In the genomic region with DNA sequence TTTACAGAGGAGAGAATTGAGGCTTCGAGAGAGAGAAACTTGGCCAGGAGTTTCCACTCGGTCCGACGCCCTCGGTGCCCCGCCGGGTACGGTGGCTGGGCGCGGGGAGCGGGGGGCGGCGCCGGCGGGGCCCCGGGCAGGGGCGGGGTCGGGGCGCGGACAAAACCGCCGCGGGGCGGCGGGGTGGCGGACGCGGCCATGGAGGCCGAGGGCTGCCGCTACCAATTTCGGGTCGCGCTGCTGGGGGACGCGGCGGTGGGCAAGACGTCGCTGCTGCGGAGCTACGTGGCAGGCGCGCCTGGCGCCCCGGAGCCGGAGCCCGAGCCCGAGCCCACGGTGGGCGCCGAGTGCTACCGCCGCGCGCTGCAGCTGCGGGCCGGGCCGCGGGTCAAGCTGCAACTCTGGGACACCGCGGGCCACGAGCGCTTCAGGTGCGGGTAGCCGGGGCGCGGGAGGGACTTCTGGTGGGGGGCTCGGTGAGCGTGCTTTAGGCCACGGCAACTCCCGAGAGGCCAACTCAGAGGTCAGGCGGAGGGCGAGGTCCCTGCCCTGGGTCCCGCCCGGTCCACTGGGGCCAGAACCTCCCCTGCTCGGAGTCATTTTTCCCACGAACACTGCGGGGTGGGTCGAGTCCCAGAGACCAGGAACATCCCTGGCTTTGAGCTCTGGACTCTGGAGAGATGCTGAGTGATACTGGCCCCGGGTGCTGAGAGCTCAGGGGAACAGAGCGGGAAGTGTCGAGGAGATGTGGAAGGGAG, we compare ENCODE assay signal across 8 cellular contexts. TPM values are rescaled to one million over a fixed set of nuclear protein-coding genes. Genes with fewer than 3 reads are reported as not detected.
DNase-seq lines count a peak whose midpoint lies in the region; ATAC-seq and TF ChIP-seq lines count a peak whose summit lies in the region.

No MANE protein-coding gene starts in this region.

- H3K4me2 ChIP-seq in OCI-LY1 (ENCODE audit: low read length) = peak overlapping the region; percentile 58
- peak overlapping the region; percentile 76 for H3K4me2 ChIP-seq in neural progenitor cell

- H3K9me2 ChIP-seq in OCI-LY1 (ENCODE audit: low read depth, low read length) = no peaks in the 10 kb centered on the region

- H3K36me3 ChIP-seq in OCI-LY1 (ENCODE audit: insufficient read depth, low read length) = no peaks in the 10 kb centered on the region; the same call in 1 of the 2 replicates
- H3K36me3 ChIP-seq in esophagus (ENCODE audit: control insufficient read depth in 2 of 2, insufficient read depth in 2 of 2, low read length in 1 of 2) = no peaks in the 10 kb centered on the region
- no peaks in the 10 kb centered on the region for H3K36me3 ChIP-seq in neural progenitor cell

- no peaks in the 10 kb centered on the region for H3K9me3 ChIP-seq in OCI-LY1 (ENCODE audit: low read length)
- no peaks in the 10 kb centered on the region for H3K9me3 ChIP-seq in esophagus (ENCODE audit: control insufficient read depth in 2 of 2, insufficient read depth in 1 of 2, low read depth in 1 of 2, low read length in 1 of 2)
- no peaks in the 10 kb centered on the region for H3K9me3 ChIP-seq in neural progenitor cell (ENCODE audit: low read depth)

- H3K9ac ChIP-seq in OCI-LY1 (ENCODE audit: low read length) (peak overlapping the region; percentile 38; the same call in 1 of the 2 replicates), neural progenitor cell (no peak overlapping the region)

- peaks cover 3% of the 10 kb centered on the region for H3K27me3 Mint-ChIP-seq in neural progenitor cell (ENCODE audit: insufficient read depth, low read depth)

- H3K27me3 ChIP-seq in OCI-LY1 (ENCODE audit: insufficient read depth, low read length) = no peaks in the 10 kb centered on the region
- no peaks in the 10 kb centered on the region for H3K27me3 ChIP-seq in esophagus (ENCODE audit: control insufficient read depth in 1 of 2, insufficient read depth in 2 of 2, low read length in 2 of 2)
- peaks cover 27% of the 10 kb centered on the region for H3K27me3 ChIP-seq in neural progenitor cell

- no peak for ATAC-seq in GM21528 (IDR thresholded peaks at IDR 0.05; ENCODE audit: low FRiP score, unreplicated experiment)
- ATAC-seq in HG03378 (IDR thresholded peaks at IDR 0.05; ENCODE audit: unreplicated experiment) = no peak

- H4K20me1 ChIP-seq in OCI-LY1 (ENCODE audit: insufficient read depth, low read length) (no peaks in the 10 kb centered on the region), neural progenitor cell (ENCODE audit: low read depth) (no peaks in the 10 kb centered on the region)

- H3K4me1 Mint-ChIP-seq in neural progenitor cell = peaks cover 13% of the 10 kb centered on the region

- no peak for TF ChIP-seq CTCF in OCI-LY1 (IDR thresholded peaks at IDR 0.05; ENCODE audit: low read length)
- TF ChIP-seq CTCF in neural progenitor cell (IDR thresholded peaks at IDR 0.05) = no peak

- H2AFZ ChIP-seq in OCI-LY1 (ENCODE audit: low read length) = no peak overlapping the region
- H2AFZ ChIP-seq in neural progenitor cell (replicated peaks) = peak overlapping the region; percentile 98

- no peak overlapping the region for H3K27ac ChIP-seq in OCI-LY1 (ENCODE audit: low read depth, low read length, poor library complexity, severe bottlenecking)
- H3K27ac ChIP-seq in esophagus (ENCODE audit: low read depth in 2 of 2, low read length in 1 of 2) = no peak overlapping the region
- no peak overlapping the region for H3K27ac ChIP-seq in neural progenitor cell

- H3K79me2 ChIP-seq in OCI-LY1 (ENCODE audit: insufficient read depth, low read length) (no peaks in the 10 kb centered on the region), neural progenitor cell (ENCODE audit: low read depth) (no peaks in the 10 kb centered on the region)

- DNase-seq in NCI-H82 (lab: John Stamatoyannopoulos, UW) = peak; percentile 35
- no peak for DNase-seq in NCI-H82 treated with DMSO at 0.1 percent for 48 hours (lab: John Stamatoyannopoulos, UW; ENCODE audit: unreplicated experiment)
- peak; percentile 73 for DNase-seq in neural progenitor cell (ENCODE audit: low spot score)
- no peak for DNase-seq in NCI-H446 (lab: John Stamatoyannopoulos, UW)

- H3K9me3 Mint-ChIP-seq in neural progenitor cell = peaks cover 2% of the 10 kb centered on the region

- H3K36me3 Mint-ChIP-seq in neural progenitor cell = peaks cover 2% of the 10 kb centered on the region

- 4 to 6% methylated on average over 72 to 81 of the region's 81 CpGs for WGBS in esophagus, 2 donors

- H3F3A ChIP-seq in OCI-LY1 (ENCODE audit: insufficient read depth, low read length) = no peaks in the 10 kb centered on the region; the same call in 1 of the 2 replicates
- H3F3A ChIP-seq in neural progenitor cell (ENCODE audit: low read depth) = peaks cover 24% of the 10 kb centered on the region

- peaks cover 10% of the 10 kb centered on the region for H3K4me1 ChIP-seq in OCI-LY1 (ENCODE audit: insufficient read depth, low read length, severe bottlenecking)
- peaks cover 0 to 4% of the 10 kb centered on the region in 2 donors for H3K4me1 ChIP-seq in esophagus (ENCODE audit: control insufficient read depth in 2 of 2, insufficient read depth in 2 of 2, low read length in 1 of 2)
- H3K4me1 ChIP-seq in neural progenitor cell = no peaks in the 10 kb centered on the region

- peak overlapping the region; percentile 88 for H3K4me3 Mint-ChIP-seq in neural progenitor cell

- H3K27ac Mint-ChIP-seq in neural progenitor cell = no peak overlapping the region

- H3K4me3 ChIP-seq in OCI-LY1 (ENCODE audit: low read depth, low read length, poor library complexity, severe bottlenecking) = peak overlapping the region; percentile 56
- peak overlapping the region; percentile 40 to 44 for H3K4me3 ChIP-seq in esophagus (ENCODE audit: low read depth in 1 of 2, low read length in 2 of 2)
- peak overlapping the region; percentile 60 for H3K4me3 ChIP-seq in neural progenitor cell

RNA-seq across cellular contexts. Expression of a gene that starts 0.4 kb away (rescaled TPM):
- under 1 TPM; 0.51 to 0.96 TPM for polyA plus RNA-seq in esophagus
- total RNA-seq in neural progenitor cell (ENCODE audit: low replicate concordance) = 2.2 and 4.2 TPM in 2 replicates

RNA-seq across cellular contexts. Expression of a gene that starts 39.6 kb away (rescaled TPM):
- 10 to 100 TPM; 20.1 to 27.8 TPM for polyA plus RNA-seq in esophagus
- total RNA-seq in neural progenitor cell (ENCODE audit: low replicate concordance) = 43.9 and 50.0 TPM in 2 replicates

RNA-seq across cellular contexts. Expression of a gene that starts 50.4 kb away (rescaled TPM):
- 10 to 100 TPM; 19.3 to 25.2 TPM for polyA plus RNA-seq in esophagus
- 26.3 and 45.2 TPM in 2 replicates for total RNA-seq in neural progenitor cell (ENCODE audit: low replicate concordance)

RNA-seq across cellular contexts. Expression of a gene that starts 55.9 kb away (rescaled TPM):
- not detected for polyA plus RNA-seq in esophagus
- total RNA-seq in neural progenitor cell (ENCODE audit: low replicate concordance) = not detected in 2 replicates

Comparison
In these comparisons a context has a peak if more than half of its experiments do, and no peak if none do; other contexts are left out.
1. DNase-seq: peak in NCI-H82 (single experiment) and neural progenitor cell (single experiment); none in NCI-H82 treated with DMSO at 0.1 percent for 48 hours (single experiment) and NCI-H446 (0 of 2).
2. Peak in every context shown above with its lines, with median percentiles within 50 percentile points of each other: H3K4me3 ChIP-seq.